Comparison of ENCODE assay signal across 1 cellular context in the genomic region with DNA sequence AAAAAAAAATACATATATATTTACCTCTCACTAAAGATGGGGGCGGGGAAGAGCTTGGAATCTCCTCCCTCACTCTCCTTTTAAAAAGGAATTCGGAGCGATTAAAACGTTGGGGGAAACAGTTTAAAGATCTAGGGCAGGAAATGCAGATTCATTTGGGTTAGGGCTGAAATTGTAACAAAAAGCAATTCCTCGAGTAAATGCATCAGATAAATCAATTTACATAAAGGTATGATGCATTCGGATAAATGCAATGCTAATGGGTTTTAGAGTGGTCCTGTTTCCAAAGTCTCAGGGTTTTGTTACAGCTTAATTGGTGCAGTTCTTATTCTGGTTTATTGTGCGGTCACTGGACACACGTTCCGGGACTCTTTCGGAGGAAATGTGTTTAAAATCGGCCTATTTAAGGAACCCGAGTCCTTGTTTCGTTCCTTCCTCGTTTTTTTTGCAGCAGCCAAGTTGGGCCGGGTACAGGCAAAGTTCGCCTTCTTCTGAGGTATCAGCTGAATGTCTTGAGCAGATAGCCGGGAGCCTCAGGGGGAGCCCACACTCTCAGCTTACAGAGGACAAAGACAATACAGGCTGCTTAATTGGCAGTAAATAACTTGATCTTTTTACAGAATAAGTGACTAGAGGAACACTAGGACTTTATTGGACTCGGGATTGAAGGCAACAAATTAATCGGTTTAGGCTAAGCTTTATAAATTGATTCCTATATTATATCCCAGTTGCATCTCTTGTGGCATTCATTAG.
TF ChIP-seq lines count a peak whose summit lies in the region.

No MANE protein-coding gene starts in this region.

TF ChIP-seq in HEK293, 187 proteins besides CTCF, POLR2A, EP300 and RAD21 (continued from another document):
- TF ChIP-seq SCRT2 (tag by site-specific recombination; IDR thresholded peaks at IDR 0.05) (no peak), ZSCAN18 (tag by site-specific recombination; IDR thresholded peaks at IDR 0.05) (no peak), ZSCAN16 (tag by site-specific recombination; IDR thresholded peaks at IDR 0.05) (no peak), MYNN (tag by site-specific recombination; IDR thresholded peaks at IDR 0.05; ENCODE audit: borderline replicate concordance) (0 out of 2 replicates have a peak, but pooled peaks have one; percentile 30), ELK4 (IDR thresholded peaks at IDR 0.05; ENCODE audit: borderline replicate concordance, low read depth, low read length) (no peak), GFI1B (tag by site-specific recombination; IDR thresholded peaks at IDR 0.05) (peak; percentile 18; the same call in 1 of the 2 replicates), PRDM6 (tag by site-specific recombination; IDR thresholded peaks at IDR 0.05) (peak; percentile 76), GLIS2 (tag by site-specific recombination; IDR thresholded peaks at IDR 0.05) (no peak), KLF10 (tag by site-specific recombination; IDR thresholded peaks at IDR 0.05) (no peak; the same call in 1 of the 2 replicates), ZNF768 (tag by site-specific recombination; IDR thresholded peaks at IDR 0.05) (no peak), KLF7 (tag by site-specific recombination; IDR thresholded peaks at IDR 0.05; ENCODE audit: borderline replicate concordance) (no peak), ZNF639 (tag by site-specific recombination; IDR thresholded peaks at IDR 0.05) (peak; percentile 59; the same call in 1 of the 2 replicates), ZNF155 (tag by site-specific recombination; IDR thresholded peaks at IDR 0.05) (no peak), RBAK (tag by site-specific recombination; IDR thresholded peaks at IDR 0.05) (no peak), ZNF521 (tag by site-specific recombination; IDR thresholded peaks at IDR 0.05) (no peak), ZNF426 (tag by site-specific recombination; IDR thresholded peaks at IDR 0.05) (no peak), ZNF473 (tag by site-specific recombination; IDR thresholded peaks at IDR 0.05) (no peak), ZNF843 (tag by site-specific recombination; IDR thresholded peaks at IDR 0.05) (no peak), ZNF549 (tag by site-specific recombination; IDR thresholded peaks at IDR 0.05) (no peak), ZNF610 (tag by site-specific recombination; IDR thresholded peaks at IDR 0.05; ENCODE audit: borderline replicate concordance) (no peak), ZNF585B (tag by site-specific recombination; IDR thresholded peaks at IDR 0.05) (no peak), ZNF214 (tag by site-specific recombination; IDR thresholded peaks at IDR 0.05; ENCODE audit: borderline replicate concordance) (no peak), ZNF140 (tag by site-specific recombination; IDR thresholded peaks at IDR 0.05) (no peak), ZNF10 (tag by site-specific recombination; IDR thresholded peaks at IDR 0.05) (no peak)
- TF ChIP-seq, protein P1, sequence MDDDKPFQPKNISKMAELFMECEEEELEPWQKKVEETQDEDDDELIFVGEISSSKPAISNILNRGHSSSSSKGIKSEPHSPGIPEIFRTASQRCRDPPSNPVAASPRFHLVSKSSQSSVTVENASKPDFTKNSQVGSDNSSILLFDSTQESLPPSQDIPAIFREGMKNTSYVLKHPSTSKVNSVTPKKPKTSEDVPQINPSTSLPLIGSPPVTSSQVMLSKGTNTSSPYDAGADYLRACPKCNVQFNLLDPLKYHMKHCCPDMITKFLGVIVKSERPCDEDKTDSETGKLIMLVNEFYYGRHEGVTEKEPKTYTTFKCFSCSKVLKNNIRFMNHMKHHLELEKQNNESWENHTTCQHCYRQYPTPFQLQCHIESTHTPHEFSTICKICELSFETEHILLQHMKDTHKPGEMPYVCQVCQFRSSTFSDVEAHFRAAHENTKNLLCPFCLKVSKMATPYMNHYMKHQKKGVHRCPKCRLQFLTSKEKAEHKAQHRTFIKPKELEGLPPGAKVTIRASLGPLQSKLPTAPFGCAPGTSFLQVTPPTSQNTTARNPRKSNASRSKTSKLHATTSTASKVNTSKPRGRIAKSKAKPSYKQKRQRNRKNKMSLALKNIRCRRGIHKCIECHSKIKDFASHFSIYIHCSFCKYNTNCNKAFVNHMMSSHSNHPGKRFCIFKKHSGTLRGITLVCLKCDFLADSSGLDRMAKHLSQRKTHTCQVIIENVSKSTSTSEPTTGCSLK (tag by site-specific recombination; IDR thresholded peaks at IDR 0.05): no peak
- TF ChIP-seq, protein P2, sequence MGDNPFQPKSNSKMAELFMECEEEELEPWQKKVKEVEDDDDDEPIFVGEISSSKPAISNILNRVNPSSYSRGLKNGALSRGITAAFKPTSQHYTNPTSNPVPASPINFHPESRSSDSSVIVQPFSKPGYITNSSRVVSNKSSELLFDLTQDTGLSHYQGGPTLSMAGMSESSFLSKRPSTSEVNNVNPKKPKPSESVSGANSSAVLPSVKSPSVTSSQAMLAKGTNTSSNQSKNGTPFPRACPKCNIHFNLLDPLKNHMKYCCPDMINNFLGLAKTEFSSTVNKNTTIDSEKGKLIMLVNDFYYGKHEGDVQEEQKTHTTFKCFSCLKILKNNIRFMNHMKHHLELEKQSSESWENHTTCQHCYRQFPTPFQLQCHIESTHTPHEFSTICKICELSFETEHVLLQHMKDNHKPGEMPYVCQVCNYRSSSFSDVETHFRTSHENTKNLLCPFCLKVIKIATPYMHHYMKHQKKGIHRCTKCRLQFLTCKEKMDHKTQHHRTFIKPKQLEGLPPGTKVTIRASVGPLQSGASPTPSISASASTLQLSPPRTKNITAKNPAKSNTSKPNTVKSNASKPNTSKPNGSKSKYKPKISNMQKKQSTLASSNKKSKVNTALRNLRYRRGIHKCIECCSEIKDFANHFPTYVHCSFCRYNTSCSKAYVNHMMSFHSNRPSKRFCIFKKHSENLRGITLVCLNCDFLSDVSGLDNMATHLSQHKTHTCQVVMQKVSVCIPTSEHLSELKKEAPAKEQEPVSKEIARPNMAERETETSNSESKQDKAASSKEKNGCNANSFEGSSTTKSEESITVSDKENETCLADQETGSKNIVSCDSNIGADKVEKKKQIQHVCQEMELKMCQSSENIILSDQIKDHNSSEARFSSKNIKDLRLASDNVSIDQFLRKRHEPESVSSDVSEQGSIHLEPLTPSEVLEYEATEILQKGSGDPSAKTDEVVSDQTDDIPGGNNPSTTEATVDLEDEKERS (tag by site-specific recombination; IDR thresholded peaks at IDR 0.05): no peak
- TF ChIP-seq, protein P3, sequence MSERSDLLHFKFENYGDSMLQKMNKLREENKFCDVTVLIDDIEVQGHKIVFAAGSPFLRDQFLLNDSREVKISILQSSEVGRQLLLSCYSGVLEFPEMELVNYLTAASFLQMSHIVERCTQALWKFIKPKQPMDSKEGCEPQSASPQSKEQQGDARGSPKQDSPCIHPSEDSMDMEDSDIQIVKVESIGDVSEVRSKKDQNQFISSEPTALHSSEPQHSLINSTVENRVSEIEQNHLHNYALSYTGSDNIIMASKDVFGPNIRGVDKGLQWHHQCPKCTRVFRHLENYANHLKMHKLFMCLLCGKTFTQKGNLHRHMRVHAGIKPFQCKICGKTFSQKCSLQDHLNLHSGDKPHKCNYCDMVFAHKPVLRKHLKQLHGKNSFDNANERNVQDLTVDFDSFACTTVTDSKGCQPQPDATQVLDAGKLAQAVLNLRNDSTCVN (tag by site-specific recombination; optimal IDR thresholded peaks at IDR 0.05): no peak
- TF ChIP-seq, protein P4, sequence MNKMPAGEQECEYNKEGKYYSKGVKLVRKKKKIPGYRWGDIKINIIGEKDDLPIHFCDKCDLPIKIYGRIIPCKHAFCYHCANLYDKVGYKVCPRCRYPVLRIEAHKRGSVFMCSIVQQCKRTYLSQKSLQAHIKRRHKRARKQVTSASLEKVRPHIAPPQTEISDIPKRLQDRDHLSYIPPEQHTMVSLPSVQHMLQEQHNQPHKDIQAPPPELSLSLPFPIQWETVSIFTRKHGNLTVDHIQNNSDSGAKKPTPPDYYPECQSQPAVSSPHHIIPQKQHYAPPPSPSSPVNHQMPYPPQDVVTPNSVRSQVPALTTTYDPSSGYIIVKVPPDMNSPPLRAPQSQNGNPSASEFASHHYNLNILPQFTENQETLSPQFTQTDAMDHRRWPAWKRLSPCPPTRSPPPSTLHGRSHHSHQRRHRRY (tag by site-specific recombination; IDR thresholded peaks at IDR 0.05): no peak
- TF ChIP-seq, protein P5, sequence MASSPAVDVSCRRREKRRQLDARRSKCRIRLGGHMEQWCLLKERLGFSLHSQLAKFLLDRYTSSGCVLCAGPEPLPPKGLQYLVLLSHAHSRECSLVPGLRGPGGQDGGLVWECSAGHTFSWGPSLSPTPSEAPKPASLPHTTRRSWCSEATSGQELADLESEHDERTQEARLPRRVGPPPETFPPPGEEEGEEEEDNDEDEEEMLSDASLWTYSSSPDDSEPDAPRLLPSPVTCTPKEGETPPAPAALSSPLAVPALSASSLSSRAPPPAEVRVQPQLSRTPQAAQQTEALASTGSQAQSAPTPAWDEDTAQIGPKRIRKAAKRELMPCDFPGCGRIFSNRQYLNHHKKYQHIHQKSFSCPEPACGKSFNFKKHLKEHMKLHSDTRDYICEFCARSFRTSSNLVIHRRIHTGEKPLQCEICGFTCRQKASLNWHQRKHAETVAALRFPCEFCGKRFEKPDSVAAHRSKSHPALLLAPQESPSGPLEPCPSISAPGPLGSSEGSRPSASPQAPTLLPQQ (tag by site-specific recombination; IDR thresholded peaks at IDR 0.05): peak; percentile 90
